7 cellular contexts compared by ENCODE assay signal in genomic region chr6:16731503-16732018, GRCh38. TPM values are rescaled to one million over a fixed set of nuclear protein-coding genes. Genes with fewer than 3 reads are reported as not detected.
DNase-seq lines count a peak whose midpoint lies in the region; ATAC-seq, FAIRE-seq and TF ChIP-seq lines count a peak whose summit lies in the region.

No MANE protein-coding gene starts in this region.

- H3K27ac ChIP-seq in pancreas (no peak overlapping the region), PC-9 (no peak overlapping the region), upper lobe of left lung (peak overlapping the region in 2 of 4 donors; percentile 3 to 40)

- H3K36me3 ChIP-seq in pancreas, result no peaks in the 10 kb centered on the region
- no peaks in the 10 kb centered on the region for H3K36me3 ChIP-seq in PC-9 (ENCODE audit: low read depth)
- no peaks in the 10 kb centered on the region for H3K36me3 ChIP-seq in upper lobe of left lung

- no peaks in the 10 kb centered on the region for H3K9me3 ChIP-seq in pancreas
- H3K9me3 ChIP-seq in PC-9 (ENCODE audit: insufficient read depth, low read depth), result no peaks in the 10 kb centered on the region
- H3K9me3 ChIP-seq in upper lobe of left lung, result no peaks in the 10 kb centered on the region

- DNase-seq in T-helper 2 cell (peak in 3 of 5 experiments; percentile 17 to 94 (median 21)), pancreas (no peak), PC-9 (no peak), NCI-H510A (lab: John Stamatoyannopoulos, UW) (no peak), upper lobe of left lung (no peak)

- no peaks in the 10 kb centered on the region for H3F3A ChIP-seq in PC-9 (ENCODE audit: insufficient read depth, low read depth)

- ATAC-seq in GM19025 (IDR thresholded peaks at IDR 0.05; ENCODE audit: low read depth, unreplicated experiment) (peak; percentile 94), HG02852 (IDR thresholded peaks at IDR 0.05; ENCODE audit: unreplicated experiment) (peak; percentile 99), pancreas (peak; percentile 35 to 58 (median 54)), upper lobe of left lung (ENCODE audit: low FRiP score in 2 of 2) (no peak)

- POLR2A ChIA-PET in PC-9 (lab: Charles Lee; ENCODE audit: unreplicated experiment), result no interaction called here

- CTCF ChIA-PET in PC-9 (lab: Charles Lee), result interaction anchor here (0.6 kb wide), 1 partner anchor 84 kb away, joined by 3 read pairs; no protein-coding TSS in a partner anchor

- intact Hi-C loops in pancreas (cut with DNase I), result no loop called here
- intact Hi-C loops in PC-9 (cut with micrococcal nuclease; ENCODE audit: unreplicated experiment), result no loop called here

- BruUV-seq in PC-9 (replicated peaks; lab: Mats Ljungman, UMichigan), result no TSS peak

- no peak overlapping the region for H2AFZ ChIP-seq in PC-9

- no peak overlapping the region for H3K4me3 ChIP-seq in pancreas
- no peak overlapping the region for H3K4me3 ChIP-seq in PC-9
- H3K4me3 ChIP-seq in upper lobe of left lung, result no peak overlapping the region

- TF ChIP-seq EP300 in upper lobe of left lung (IDR thresholded peaks at IDR 0.05), result no peak

- H3K4me2 ChIP-seq in PC-9, result no peak overlapping the region

- H3K4me1 ChIP-seq in pancreas (peaks cover 9 to 36% (median 19%) of the 10 kb centered on the region in 3 donors), PC-9 (replicated peaks; ENCODE audit: insufficient read depth) (peaks cover 12% of the 10 kb centered on the region), upper lobe of left lung (peaks cover 19 to 66% (median 51%) of the 10 kb centered on the region in 4 donors)

- 15 to 19% methylated on average over 5 of the region's 5 CpGs for WGBS in pancreas, 2 donors
- 34 to 41% methylated on average over 5 of the region's 5 CpGs for WGBS in upper lobe of left lung, 2 donors

- no peaks in the 10 kb centered on the region for H3K79me2 ChIP-seq in PC-9 (ENCODE audit: low read depth)

- H3K9me2 ChIP-seq in PC-9 (ENCODE audit: insufficient read depth), result no peaks in the 10 kb centered on the region

- TF ChIP-seq POLR2A in upper lobe of left lung (IDR thresholded peaks at IDR 0.05), result no peak

- no peaks in the 10 kb centered on the region for H3K27me3 ChIP-seq in pancreas
- H3K27me3 ChIP-seq in PC-9 (ENCODE audit: insufficient read depth, low read depth), result no peaks in the 10 kb centered on the region
- no peaks in the 10 kb centered on the region for H3K27me3 ChIP-seq in upper lobe of left lung

- no peak for FAIRE-seq in pancreas (lab: Jason Lieb, UNC)

- H4K20me1 ChIP-seq in PC-9 (ENCODE audit: insufficient read depth), result no peaks in the 10 kb centered on the region

- TF ChIP-seq CTCF in pancreas (IDR thresholded peaks at IDR 0.05) (no peak), PC-9 (conservative IDR thresholded peaks at IDR 0.05) (no peak), upper lobe of left lung (IDR thresholded peaks at IDR 0.05) (no peak)

RNA-seq across cellular contexts. Expression of gene ATXN1, which starts 29.7 kb away (rescaled TPM):
- total RNA-seq in pancreas (10 to 100 TPM; 20.0 to 38.6 (median 22.5) TPM), PC-9 (2021) (35.6 and 42.7 TPM in 2 replicates), upper lobe of left lung (100 to 1,000 TPM in 1 of 6 donors, 10 to 100 TPM in 5; 44.2 to 106 (median 71.7) TPM)
- 1 to 10 TPM; 4.9 to 8.1 TPM for polyA plus RNA-seq in pancreas

Comparison
In these comparisons a context has a peak if more than half of its experiments do, and no peak if none do; other contexts are left out.
1. ATAC-seq: peak in GM19025 (single experiment), HG02852 (single experiment) and pancreas (4 of 4); none in upper lobe of left lung (0 of 2).
2. DNase-seq: peak in T-helper 2 cell (3 of 5); none in pancreas (0 of 6), PC-9 (0 of 2), NCI-H510A (single experiment) and upper lobe of left lung (0 of 2).